8 cellular contexts compared by ENCODE assay signal in the genomic region with DNA sequence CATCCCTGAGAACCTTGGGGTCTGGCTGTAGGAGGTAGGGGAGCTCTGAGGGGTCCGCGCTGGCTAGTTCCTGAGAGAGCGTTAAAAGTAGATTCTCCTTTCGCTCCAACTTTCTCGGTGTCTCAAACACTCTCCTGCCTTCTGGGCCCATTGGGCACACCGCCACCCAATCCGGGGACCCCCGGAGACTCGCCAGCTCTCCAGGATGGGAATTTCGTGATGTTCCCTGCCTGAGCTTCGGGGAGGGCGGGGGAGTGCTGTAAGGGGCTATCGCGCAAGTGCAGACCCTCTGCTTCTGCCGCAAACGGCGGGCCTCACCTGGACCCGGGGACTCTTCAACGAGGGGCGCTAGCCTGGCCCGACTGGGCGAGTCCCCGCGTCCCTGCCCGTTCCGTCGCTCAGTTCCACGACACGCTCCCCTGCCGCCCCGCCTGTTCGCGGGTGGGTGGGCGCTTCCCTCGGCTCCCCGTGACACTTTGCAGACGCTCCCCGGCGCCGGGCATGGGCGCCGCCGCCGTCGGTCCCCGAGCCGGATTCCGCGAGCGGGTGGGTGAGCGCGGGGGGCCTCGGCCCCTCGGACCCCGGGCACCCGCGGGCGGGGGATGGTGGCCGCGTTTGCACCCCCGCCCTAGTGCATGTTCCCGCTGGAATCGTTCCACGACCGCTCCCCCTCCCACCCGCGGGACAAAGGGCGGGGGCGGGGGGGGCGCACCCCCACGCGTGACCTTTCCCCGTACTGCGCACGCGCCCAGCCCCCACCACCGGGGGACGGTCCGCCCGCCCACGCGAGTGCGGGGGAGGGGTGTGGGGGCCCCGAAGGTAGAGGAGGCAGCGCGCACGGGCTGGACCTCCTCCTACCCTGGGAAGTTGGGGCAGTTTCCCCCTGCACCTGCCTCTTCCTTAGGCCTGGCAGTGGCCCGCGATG. TPM values are rescaled to one million over a fixed set of nuclear protein-coding genes. Genes with fewer than 3 reads are reported as not detected.
DNase-seq lines count a peak whose midpoint lies in the region; TF ChIP-seq lines count a peak whose summit lies in the region.

A gene (plus strand): TSS at position 481 of the 925 bp plus-strand sequence. CDS start 835 bp downstream, outside the sequence.

- no peaks in the 10 kb centered on the region for H3K9me3 ChIP-seq in CD8-positive, alpha-beta memory T cell (ENCODE audit: low read length)
- H3K9me3 ChIP-seq in mucosa of stomach (ENCODE audit: control insufficient read depth, low read length): no peaks in the 10 kb centered on the region
- no peaks in the 10 kb centered on the region for H3K9me3 ChIP-seq in tibial artery

- CTCF ChIA-PET in CD8-positive, alpha-beta memory T cell (lab: Charles Lee): interaction anchor here (1.0 to 3.9 kb wide), 3 partner anchors 9 to 16 kb away, joined by 3 to 26 read pairs (median 18); no protein-coding TSS in a partner anchor
- CTCF ChIA-PET in HEK293T (lab: Yijun Ruan, JAX): interaction anchor here (0.9 to 1.5 kb wide), 2 partner anchors 15 to 24 kb away, joined by 4 to 12 read pairs; no protein-coding TSS in a partner anchor

- peak in 3 of 5 donors; percentile 31 to 72 (median 63) for DNase-seq in CD8-positive, alpha-beta memory T cell
- DNase-seq in HEK293T (ENCODE audit: extremely low spot score) (peak; percentile 68), NCI-H524 (lab: John Stamatoyannopoulos, UW) (peak; percentile 57 to 81), fibroblast of gingiva (ENCODE audit: low read depth) (peak; percentile 79), tibial artery (peak in 1 of 2 donors; percentile 60), pons (ENCODE audit: low spot score) (no peak)
- peak; percentile 31 for DNase-seq in activated T-helper 1 cell treated with anti-CD3 and anti-CD28 coated beads, Interleukin-12 subunit alpha, Interleukin-12 subunit beta, Interleukin-2, Interleukin-4 antibody, amounts not matched to agents 30 ng/mL and 10 ng/mL and 1 ng/mL, durations not matched to agents 14 hours and 24 hours and 36 hours (ENCODE audit: low spot score)

- H3K4me3 Mint-ChIP-seq in CD8-positive, alpha-beta memory T cell: peak within 1 kb of the TSS; percentile 67 to 87 (median 73)
- peak within 1 kb of the TSS; percentile 83 for H3K4me3 Mint-ChIP-seq in activated T-helper 1 cell treated with anti-CD3 and anti-CD28 coated beads, Interleukin-12 subunit alpha, Interleukin-12 subunit beta, Interleukin-2, Interleukin-4 antibody, amounts not matched to agents 30 ng/mL and 10 ng/mL and 1 ng/mL, durations not matched to agents 14 hours and 24 hours and 36 hours

- peak within 1 kb of the TSS; percentile 73 for H3K9ac ChIP-seq in mucosa of stomach (ENCODE audit: low read length)

- POLR2A ChIA-PET in CD8-positive, alpha-beta memory T cell (lab: Charles Lee): interaction anchor here (0.7 to 3.0 kb wide), 4 partner anchors 12 to 24 kb away, joined by 3 to 12 read pairs (median 4); a partner anchor contains a TSS
- POLR2A ChIA-PET in HEK293T (lab: Yijun Ruan, JAX): interaction anchor here (0.6 to 1.7 kb wide), 7 partner anchors 9 to 67 kb away, joined by 3 to 6 read pairs (median 4); a partner anchor contains a TSS

- peaks cover 22 to 45% (median 30%) of the 10 kb centered on the region in 3 donors for H3K4me1 Mint-ChIP-seq in CD8-positive, alpha-beta memory T cell
- peaks cover 45% of the 10 kb centered on the region for H3K4me1 Mint-ChIP-seq in activated T-helper 1 cell treated with anti-CD3 and anti-CD28 coated beads, Interleukin-12 subunit alpha, Interleukin-12 subunit beta, Interleukin-2, Interleukin-4 antibody, amounts not matched to agents 30 ng/mL and 10 ng/mL and 1 ng/mL, durations not matched to agents 14 hours and 24 hours and 36 hours (ENCODE audit: low read depth)

- no peaks in the 10 kb centered on the region for H3K27me3 ChIP-seq in CD8-positive, alpha-beta memory T cell (ENCODE audit: insufficient read depth, low read length, poor library complexity, severe bottlenecking)
- H3K27me3 ChIP-seq in mucosa of stomach (ENCODE audit: control insufficient read depth, insufficient read depth, low read length) (no peaks in the 10 kb centered on the region), tibial artery (no peaks in the 10 kb centered on the region)

- peaks cover 0 to 5% (median 0%) of the 10 kb centered on the region in 5 donors for H3K9me3 Mint-ChIP-seq in CD8-positive, alpha-beta memory T cell
- no peaks in the 10 kb centered on the region for H3K9me3 Mint-ChIP-seq in activated T-helper 1 cell treated with anti-CD3 and anti-CD28 coated beads, Interleukin-12 subunit alpha, Interleukin-12 subunit beta, Interleukin-2, Interleukin-4 antibody, amounts not matched to agents 30 ng/mL and 10 ng/mL and 1 ng/mL, durations not matched to agents 14 hours and 24 hours and 36 hours

- H3K36me3 Mint-ChIP-seq in CD8-positive, alpha-beta memory T cell: peaks cover 0 to 13% (median 0%) of the 10 kb centered on the region in 3 donors
- H3K36me3 Mint-ChIP-seq in activated T-helper 1 cell treated with anti-CD3 and anti-CD28 coated beads, Interleukin-12 subunit alpha, Interleukin-12 subunit beta, Interleukin-2, Interleukin-4 antibody, amounts not matched to agents 30 ng/mL and 10 ng/mL and 1 ng/mL, durations not matched to agents 14 hours and 24 hours and 36 hours (ENCODE audit: low read depth): peaks cover 29% of the 10 kb centered on the region

- peak within 1 kb of the TSS; percentile 69 for H3K27ac ChIP-seq in CD8-positive, alpha-beta memory T cell (ENCODE audit: low read depth, low read length)
- peak within 1 kb of the TSS; percentile 78 to 80 for H3K27ac ChIP-seq in tibial artery

- TF ChIP-seq CTCF in tibial artery (IDR thresholded peaks at IDR 0.05): no peak

- no peaks in the 10 kb centered on the region for H3K27me3 Mint-ChIP-seq in CD8-positive, alpha-beta memory T cell
- no peaks in the 10 kb centered on the region for H3K27me3 Mint-ChIP-seq in activated T-helper 1 cell treated with anti-CD3 and anti-CD28 coated beads, Interleukin-12 subunit alpha, Interleukin-12 subunit beta, Interleukin-2, Interleukin-4 antibody, amounts not matched to agents 30 ng/mL and 10 ng/mL and 1 ng/mL, durations not matched to agents 14 hours and 24 hours and 36 hours (ENCODE audit: insufficient read depth)

- peak within 1 kb of the TSS in 6 of 8 donors; percentile 61 to 86 (median 66) for H3K27ac Mint-ChIP-seq in CD8-positive, alpha-beta memory T cell
- H3K27ac Mint-ChIP-seq in activated T-helper 1 cell treated with anti-CD3 and anti-CD28 coated beads, Interleukin-12 subunit alpha, Interleukin-12 subunit beta, Interleukin-2, Interleukin-4 antibody, amounts not matched to agents 30 ng/mL and 10 ng/mL and 1 ng/mL, durations not matched to agents 14 hours and 24 hours and 36 hours: peak within 1 kb of the TSS; percentile 75

- intact Hi-C loops in activated T-helper 1 cell treated with anti-CD3 and anti-CD28 coated beads, Interleukin-12 subunit alpha, Interleukin-12 subunit beta, Interleukin-2, Interleukin-4 antibody, amounts not matched to agents 30 ng/mL and 10 ng/mL and 1 ng/mL, durations not matched to agents 14 hours and 24 hours and 36 hours (cut with micrococcal nuclease): loop anchor here (10.0 kb wide), 1 partner anchor 1183 kb away; a partner anchor contains a TSS
- intact Hi-C loops in tibial artery (cut with DNase I; ENCODE audit: low total_unique reads): no loop called here

- peak within 1 kb of the TSS; percentile 63 for H3K4me3 ChIP-seq in CD8-positive, alpha-beta memory T cell (ENCODE audit: low read length)
- H3K4me3 ChIP-seq in mucosa of stomach (ENCODE audit: low read length) (peak within 1 kb of the TSS; percentile 50), tibial artery (peak within 1 kb of the TSS; percentile 71 to 79)

- H3K4me1 ChIP-seq in CD8-positive, alpha-beta memory T cell (ENCODE audit: insufficient read depth, low read length): peaks cover 27% of the 10 kb centered on the region
- H3K4me1 ChIP-seq in mucosa of stomach (ENCODE audit: control insufficient read depth, insufficient read depth, low read length): peaks cover 29% of the 10 kb centered on the region
- H3K4me1 ChIP-seq in tibial artery: peaks cover 0 to 54% (median 35%) of the 10 kb centered on the region in 4 donors

- H3K36me3 ChIP-seq in CD8-positive, alpha-beta memory T cell (ENCODE audit: insufficient read depth, low read length): peaks cover 4% of the 10 kb centered on the region
- H3K36me3 ChIP-seq in mucosa of stomach (ENCODE audit: control insufficient read depth, insufficient read depth, low read length) (no peaks in the 10 kb centered on the region), tibial artery (peaks cover 0 to 27% (median 10%) of the 10 kb centered on the region in 3 donors)

TF ChIP-seq in HEK293T, 16 proteins besides CTCF, POLR2A, EP300 and RAD21:
- peak; percentile 75 for TF ChIP-seq LEF1 (IDR thresholded peaks at IDR 0.05; ENCODE audit: borderline replicate concordance)
- TF ChIP-seq FOXM1 (IDR thresholded peaks at IDR 0.05; ENCODE audit: borderline replicate concordance): peak; percentile 80
- no peak for TF ChIP-seq ZNF384 (IDR thresholded peaks at IDR 0.05)
- TF ChIP-seq TARDBP (IDR thresholded peaks at IDR 0.05): peak; percentile 99

RNA-seq across cellular contexts. Expression of the gene that starts here (rescaled TPM):
- total RNA-seq in CD8-positive, alpha-beta memory T cell: 1 to 10 TPM; 2.0 to 2.2 TPM
- polyA plus RNA-seq in CD8-positive, alpha-beta memory T cell: 0.54 TPM
- 7.3 and 9.0 TPM in 2 replicates for total RNA-seq in activated T-helper 1 cell treated with anti-CD3 and anti-CD28 coated beads, Interleukin-12 subunit alpha, Interleukin-12 subunit beta, Interleukin-2, Interleukin-4 antibody, amounts not matched to agents 30 ng/mL and 10 ng/mL and 1 ng/mL, durations not matched to agents 14 hours and 24 hours and 36 hours
